Comparison of ENCODE assay signal across 11 cellular contexts in genomic region chr10:71323407-71323806, GRCh38. TPM values are rescaled to one million over a fixed set of nuclear protein-coding genes. Genes with fewer than 3 reads are reported as not detected.
DNase-seq lines count a peak whose midpoint lies in the region; ATAC-seq, FAIRE-seq and TF ChIP-seq lines count a peak whose summit lies in the region.
"Had no signal": no experiment of that assay in that cellular context is flagged by ENCODE, and none has a peak within 500 bp of the region (broad histone marks: within the 10 kb centered on the region; RNA-seq: fewer than 3 reads in every experiment).

No MANE protein-coding gene starts in this region.

- TF ChIP-seq CTCF in GM13977 (IDR thresholded peaks at IDR 0.05; ENCODE audit: extremely low read depth, insufficient read depth, missing control alignments) (no peak), fibroblast of pulmonary artery (IDR thresholded peaks at IDR 0.05; ENCODE audit: low read length, missing control alignments) (no peak), body of pancreas (IDR thresholded peaks at IDR 0.05) (no peak)

- H3K9me3 ChIP-seq in body of pancreas: no peaks in the 10 kb centered on the region

- in situ Hi-C loops in GM13977 (cut with MboI; ENCODE audit: low pct_unique_long_range_greater_than_20kb, low sequenced_read_pairs, unreplicated experiment): no loop called here

- H3K36me3 ChIP-seq in body of pancreas (replicated peaks in 1 of 2; ENCODE audit: insufficient read depth in 1 of 2, low read depth in 2 of 2): no peaks in the 10 kb centered on the region

- H3K27ac ChIP-seq in body of pancreas: no peak overlapping the region
- H3K27ac ChIP-seq: parathyroid adenoma had no signal

- peaks cover 14% of the 10 kb centered on the region for H3K4me1 ChIP-seq in body of pancreas
- H3K4me1 ChIP-seq: parathyroid adenoma had no signal

- H3K27me3 ChIP-seq in body of pancreas: no peaks in the 10 kb centered on the region

- ATAC-seq in body of pancreas: no peak

- WGBS in body of pancreas, 2 donors: 83 to 86% methylated on average over 4 of the region's 4 CpGs

- intact Hi-C loops in body of pancreas (cut with DNase I): no loop called here

- no peak for FAIRE-seq in urothelium cell line (lab: Jason Lieb, UNC)

- no peak for TF ChIP-seq POLR2A in body of pancreas (IDR thresholded peaks at IDR 0.05)

- no peak overlapping the region for H3K4me3 ChIP-seq in fibroblast of pulmonary artery (replicated peaks; ENCODE audit: low read depth, low read length)
- H3K4me3 ChIP-seq in body of pancreas: no peak overlapping the region

- peak; percentile 43 for DNase-seq in CD1c-positive myeloid dendritic cell (ENCODE audit: extremely low spot score)
- DNase-seq in GM13977 (ENCODE audit: low spot score): peak; percentile 36
- DNase-seq in OCI-M1 (lab: John Stamatoyannopoulos, UW): peak; percentile 46
- peak; percentile 34 for DNase-seq in fibroblast of pulmonary artery (ENCODE audit: low read depth)
- no peak for DNase-seq in urothelium cell line (ENCODE audit: low spot score)
- DNase-seq in stimulated activated CD4-positive, alpha-beta T cell treated with anti-CD3 and anti-CD28 coated beads, Interleukin-4, amount 100 ng/mL, for 1 hour: no peak
- DNase-seq in body of pancreas: no peak
- DNase-seq: effector memory CD4-positive, alpha-beta T cell; kidney glomerular epithelial cell; NCI-H2029 had no signal

RNA-seq across cellular contexts. Expression of gene SLC29A3, which starts 4.3 kb away (rescaled TPM):
- 1 to 10 TPM in 1 of 2 donors, under 1 TPM in 1; 0.99 to 5.2 TPM for total RNA-seq in body of pancreas

Comparison
In these comparisons a context has a peak if more than half of its experiments do, and no peak if none do; other contexts are left out.
1. DNase-seq: peak in CD1c-positive myeloid dendritic cell (single experiment), GM13977 (single experiment), OCI-M1 (single experiment) and fibroblast of pulmonary artery (single experiment); none in urothelium cell line (single experiment), stimulated activated CD4-positive, alpha-beta T cell treated with anti-CD3 and anti-CD28 coated beads, Interleukin-4, amount 100 ng/mL, for 1 hour (single experiment) and body of pancreas (0 of 4).